ENCODE assay signal across 10 cellular contexts in the genomic region with DNA sequence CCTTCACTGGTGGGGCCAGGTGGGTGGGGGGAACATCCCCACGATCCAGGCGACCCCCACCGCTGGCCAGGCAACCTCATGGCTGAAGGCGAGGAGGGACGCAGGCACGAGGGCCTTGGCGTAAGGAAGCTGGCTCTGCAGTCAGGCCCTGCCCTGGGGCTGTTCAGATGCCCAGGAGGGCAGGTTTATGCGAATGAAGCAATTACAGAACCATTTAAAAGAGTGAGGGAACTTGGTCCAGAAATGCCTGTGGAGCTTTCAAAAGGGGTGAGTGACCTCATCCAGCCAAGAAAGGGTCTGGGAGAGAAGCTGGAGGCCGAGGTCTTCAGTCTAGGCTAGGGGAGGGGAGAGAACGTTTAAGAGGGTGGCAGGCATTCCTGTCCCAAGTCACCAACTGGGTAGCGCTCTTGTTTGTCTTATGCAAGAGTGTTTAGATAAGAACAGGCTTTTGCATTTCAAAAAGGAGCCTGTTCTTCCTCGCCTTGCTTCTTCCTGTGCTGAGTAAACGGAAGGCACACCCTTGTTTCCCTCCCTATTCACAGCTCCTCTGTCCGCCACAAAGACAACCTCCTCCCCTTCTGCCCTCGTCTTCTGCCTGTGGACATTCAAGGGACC.
DNase-seq lines count a peak whose midpoint lies in the region; ATAC-seq and TF ChIP-seq lines count a peak whose summit lies in the region.
"Had no signal": no experiment of that assay in that cellular context is flagged by ENCODE, and none has a peak within 500 bp of the region (broad histone marks: within the 10 kb centered on the region; RNA-seq: fewer than 3 reads in every experiment).

No MANE protein-coding gene starts in this region.

- H3K4me3 ChIP-seq in breast epithelium (no peak overlapping the region), transverse colon (no peak overlapping the region)

- DNase-seq in T47D (ENCODE audit: low read depth in 1 of 2, low spot score in 1 of 2) (peak; percentile 31 to 59), breast epithelium (ENCODE audit: low spot score in 2 of 2) (no peak), iPS DF 19.7 (ENCODE audit: low read depth, low spot score) (peak; percentile 57), transverse colon (peak; percentile 20), GM19240 (ENCODE audit: insufficient read length, low spot score) (no peak)
- DNase-seq in activated CD4-positive, alpha-beta memory T cell treated with anti-CD3 and anti-CD28 coated beads, Interleukin-2, amount 10 ng/mL, durations not matched to agents 7 days and 5 days = peak; percentile 28

- H3K9me3 Mint-ChIP-seq in activated CD4-positive, alpha-beta memory T cell treated with anti-CD3 and anti-CD28 coated beads, Interleukin-2, amount 10 ng/mL, durations not matched to agents 7 days and 5 days = no peaks in the 10 kb centered on the region

- H3K4me1 Mint-ChIP-seq in activated CD4-positive, alpha-beta memory T cell treated with anti-CD3 and anti-CD28 coated beads, Interleukin-2, amount 10 ng/mL, durations not matched to agents 7 days and 5 days = peaks cover 22% of the 10 kb centered on the region
- H3K4me1 Mint-ChIP-seq: B cell had no signal

- H3K9me3 ChIP-seq in breast epithelium (no peaks in the 10 kb centered on the region), transverse colon (no peaks in the 10 kb centered on the region)

- peaks cover 0 to 4% of the 10 kb centered on the region in 2 donors for H3K27me3 ChIP-seq in breast epithelium
- H3K27me3 ChIP-seq in transverse colon = peaks cover under 1% of the 10 kb centered on the region

- peak overlapping the region; percentile 84 for H3K27ac Mint-ChIP-seq in activated CD4-positive, alpha-beta memory T cell treated with anti-CD3 and anti-CD28 coated beads, Interleukin-2, amount 10 ng/mL, durations not matched to agents 7 days and 5 days
- H3K27ac Mint-ChIP-seq: B cell had no signal

- 30 to 44% methylated on average over 5 to 15 of the region's 15 CpGs for WGBS in transverse colon (ENCODE audit: low coverage in 1 of 2), 2 donors

- peaks cover 6% of the 10 kb centered on the region for H3K27me3 Mint-ChIP-seq in activated CD4-positive, alpha-beta memory T cell treated with anti-CD3 and anti-CD28 coated beads, Interleukin-2, amount 10 ng/mL, durations not matched to agents 7 days and 5 days

- ATAC-seq in GM21619 (IDR thresholded peaks at IDR 0.05; ENCODE audit: unreplicated experiment) (no peak), GM21381 (IDR thresholded peaks at IDR 0.05; ENCODE audit: unreplicated experiment) (no peak)

- TF ChIP-seq EP300 in transverse colon (IDR thresholded peaks at IDR 0.05; ENCODE audit: low read depth) = no peak

- CTCF ChIA-PET in activated CD4-positive, alpha-beta memory T cell treated with anti-CD3 and anti-CD28 coated beads, Interleukin-2, amount 10 ng/mL, durations not matched to agents 7 days and 5 days (lab: Charles Lee) = no interaction called here

- TF ChIP-seq POLR2A in breast epithelium (IDR thresholded peaks at IDR 0.05) (no peak), transverse colon (IDR thresholded peaks at IDR 0.05) (no peak)

- no peak overlapping the region for H3K27ac ChIP-seq in breast epithelium
- H3K27ac ChIP-seq in transverse colon = peak overlapping the region in 3 of 4 donors; percentile 9 to 73 (median 21)
- H3K27ac ChIP-seq: parathyroid adenoma had no signal

- in situ Hi-C loops in T47D (cut with HindIII; ENCODE audit: low pct_unique_long_range_greater_than_20kb, low sequenced_read_pairs) (no loop called here), transverse colon (cut with MboI; ENCODE audit: low pct_ligation_motif_present in 1 of 4, low pct_unique_long_range_greater_than_20kb in 1 of 4, low sequenced_read_pairs in 3 of 4) (no loop called here)

- H3K36me3 ChIP-seq in breast epithelium = no peaks in the 10 kb centered on the region
- no peaks in the 10 kb centered on the region for H3K36me3 ChIP-seq in transverse colon

- intact Hi-C loops in breast epithelium (cut with DNase I; ENCODE audit: low total_unique reads) (no loop called here), transverse colon (cut with DNase I; ENCODE audit: low total_unique reads) (no loop called here)

- H3K4me3 Mint-ChIP-seq in activated CD4-positive, alpha-beta memory T cell treated with anti-CD3 and anti-CD28 coated beads, Interleukin-2, amount 10 ng/mL, durations not matched to agents 7 days and 5 days = no peak overlapping the region
- H3K4me3 Mint-ChIP-seq: B cell had no signal

- no peak for TF ChIP-seq CTCF in breast epithelium (IDR thresholded peaks at IDR 0.05)
- TF ChIP-seq CTCF in transverse colon (IDR thresholded peaks at IDR 0.05) = no peak

- no peaks in the 10 kb centered on the region for H3K36me3 Mint-ChIP-seq in activated CD4-positive, alpha-beta memory T cell treated with anti-CD3 and anti-CD28 coated beads, Interleukin-2, amount 10 ng/mL, durations not matched to agents 7 days and 5 days (ENCODE audit: low read depth)

- POLR2A ChIA-PET in activated CD4-positive, alpha-beta memory T cell treated with anti-CD3 and anti-CD28 coated beads, Interleukin-2, amount 10 ng/mL, durations not matched to agents 7 days and 5 days (lab: Charles Lee) = no interaction called here

- H3K4me1 ChIP-seq in breast epithelium = no peaks in the 10 kb centered on the region
- H3K4me1 ChIP-seq in transverse colon = peaks cover 0 to 11% (median 7%) of the 10 kb centered on the region in 4 donors
- H3K4me1 ChIP-seq: parathyroid adenoma had no signal

Comparison
In these comparisons a context has a peak if more than half of its experiments do, and no peak if none do; other contexts are left out.
1. DNase-seq: peak in T47D (2 of 2), activated CD4-positive, alpha-beta memory T cell treated with anti-CD3 and anti-CD28 coated beads, Interleukin-2, amount 10 ng/mL, durations not matched to agents 7 days and 5 days (single experiment), iPS DF 19.7 (single experiment) and transverse colon (single experiment); none in breast epithelium (0 of 2) and GM19240 (single experiment).
2. H3K27ac ChIP-seq: peak in transverse colon (3 of 4); none in breast epithelium (0 of 2).